7 cellular contexts compared by ENCODE assay signal in the genomic region with DNA sequence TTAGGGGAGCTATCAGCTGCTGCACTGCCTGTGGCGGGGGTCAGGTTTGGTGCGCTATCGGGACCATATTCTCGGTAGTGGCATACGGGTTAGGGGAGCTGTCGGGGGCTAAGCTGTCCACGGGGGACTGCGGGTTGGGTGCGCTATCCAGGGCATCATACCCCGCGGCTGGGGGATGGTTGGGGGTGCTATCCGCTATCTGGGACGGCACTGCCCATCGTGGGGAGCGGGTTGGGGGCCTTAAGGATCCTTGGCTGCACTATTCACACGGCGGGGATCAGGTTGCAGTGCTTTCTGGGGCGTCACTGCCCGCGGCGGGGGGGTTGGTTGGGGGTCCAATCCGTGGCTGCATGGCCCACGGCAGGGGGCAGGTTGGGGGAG. TPM values are rescaled to one million over a fixed set of nuclear protein-coding genes. Genes with fewer than 3 reads are reported as not detected.
DNase-seq lines count a peak whose midpoint lies in the region; ATAC-seq lines count a peak whose summit lies in the region.
"Not testable (repeated sequence)": the region's sequence is repeated elsewhere in the genome, so short reads cannot be mapped to it uniquely, and the experiment has no call there.

No MANE protein-coding gene starts in this region.

- H3K27ac Mint-ChIP-seq in T-helper 1 cell treated with Interleukin-12 subunit alpha and Interleukin-12 subunit beta and Interleukin-4 antibody, amounts not matched to agents 30 μg/mL and 1 μg/mL, for 36 hours; activated CD8-positive, alpha-beta memory T cell treated with anti-CD3 and anti-CD28 coated beads, Interleukin-2, amount 10 ng/mL, durations not matched to agents 7 days and 5 days; activated naive CD8-positive, alpha-beta T cell: not testable (repeated sequence)
- H3K27ac Mint-ChIP-seq in immature natural killer cell, result peak overlapping the region in 1 of 6 donors; percentile 80

- H3K9me3 ChIP-seq in skeletal muscle satellite cell (replicated peaks; ENCODE audit: low read length), result not testable (repeated sequence)

- H3K4me2 ChIP-seq in skeletal muscle satellite cell (ENCODE audit: low read length), result peak overlapping the region; percentile 77

- H3K36me3 Mint-ChIP-seq in T-helper 1 cell treated with Interleukin-12 subunit alpha and Interleukin-12 subunit beta and Interleukin-4 antibody, amounts not matched to agents 30 μg/mL and 1 μg/mL, for 36 hours (ENCODE audit: low read depth); activated CD8-positive, alpha-beta memory T cell treated with anti-CD3 and anti-CD28 coated beads, Interleukin-2, amount 10 ng/mL, durations not matched to agents 7 days and 5 days; activated naive CD8-positive, alpha-beta T cell; immature natural killer cell: not testable (repeated sequence)

- not testable (repeated sequence) for H3K36me3 ChIP-seq in skeletal muscle satellite cell (ENCODE audit: insufficient read depth, low read length)

- not testable (repeated sequence) for H3K4me1 ChIP-seq in skeletal muscle satellite cell (ENCODE audit: control insufficient read depth, insufficient read depth, low read length)

- peak overlapping the region; percentile 31 for H3K4me3 Mint-ChIP-seq in T-helper 1 cell treated with Interleukin-12 subunit alpha and Interleukin-12 subunit beta and Interleukin-4 antibody, amounts not matched to agents 30 μg/mL and 1 μg/mL, for 36 hours
- peak overlapping the region; percentile 86 for H3K4me3 Mint-ChIP-seq in activated CD8-positive, alpha-beta memory T cell treated with anti-CD3 and anti-CD28 coated beads, Interleukin-2, amount 10 ng/mL, durations not matched to agents 7 days and 5 days
- H3K4me3 Mint-ChIP-seq in activated naive CD8-positive, alpha-beta T cell, result peak overlapping the region; percentile 88
- H3K4me3 Mint-ChIP-seq in immature natural killer cell, result peak overlapping the region; percentile 83 to 94 (median 91)

- H3K9me3 Mint-ChIP-seq in T-helper 1 cell treated with Interleukin-12 subunit alpha and Interleukin-12 subunit beta and Interleukin-4 antibody, amounts not matched to agents 30 μg/mL and 1 μg/mL, for 36 hours; activated CD8-positive, alpha-beta memory T cell treated with anti-CD3 and anti-CD28 coated beads, Interleukin-2, amount 10 ng/mL, durations not matched to agents 7 days and 5 days (ENCODE audit: low read depth); activated naive CD8-positive, alpha-beta T cell (ENCODE audit: low read depth); immature natural killer cell: not testable (repeated sequence)

- CTCF ChIA-PET in activated CD8-positive, alpha-beta memory T cell treated with anti-CD3 and anti-CD28 coated beads, Interleukin-2, amount 10 ng/mL, durations not matched to agents 7 days and 5 days (lab: Charles Lee), result interaction anchor here (1.2 to 2.2 kb wide), 4 partner anchors 10 to 280 kb away, joined by 3 to 7 read pairs (median 4); no protein-coding TSS in a partner anchor

- H3K4me1 Mint-ChIP-seq in T-helper 1 cell treated with Interleukin-12 subunit alpha and Interleukin-12 subunit beta and Interleukin-4 antibody, amounts not matched to agents 30 μg/mL and 1 μg/mL, for 36 hours (ENCODE audit: low read depth); activated CD8-positive, alpha-beta memory T cell treated with anti-CD3 and anti-CD28 coated beads, Interleukin-2, amount 10 ng/mL, durations not matched to agents 7 days and 5 days; activated naive CD8-positive, alpha-beta T cell (ENCODE audit: low read depth): not testable (repeated sequence)
- H3K4me1 Mint-ChIP-seq in immature natural killer cell, result peaks cover 8 to 11% of the 10 kb centered on the region in 2 donors

- H3K4me3 ChIP-seq in Jurkat, Clone E6-1 (ENCODE audit: low read length), result peak overlapping the region; percentile 57
- H3K4me3 ChIP-seq in skeletal muscle satellite cell (ENCODE audit: low read length), result not testable (repeated sequence)

- not testable (repeated sequence) for ATAC-seq in activated CD8-positive, alpha-beta memory T cell treated with anti-CD3 and anti-CD28 coated beads, Interleukin-2, amount 10 ng/mL, durations not matched to agents 7 days and 5 days

- H3K9ac ChIP-seq in skeletal muscle satellite cell (ENCODE audit: low read depth, low read length), result not testable (repeated sequence)

- not testable (repeated sequence) for H3K27me3 Mint-ChIP-seq in T-helper 1 cell treated with Interleukin-12 subunit alpha and Interleukin-12 subunit beta and Interleukin-4 antibody, amounts not matched to agents 30 μg/mL and 1 μg/mL, for 36 hours (ENCODE audit: low read depth); activated CD8-positive, alpha-beta memory T cell treated with anti-CD3 and anti-CD28 coated beads, Interleukin-2, amount 10 ng/mL, durations not matched to agents 7 days and 5 days; activated naive CD8-positive, alpha-beta T cell; immature natural killer cell (ENCODE audit: low read depth in 3 of 3)

- H3K27me3 ChIP-seq in skeletal muscle satellite cell (ENCODE audit: control insufficient read depth, insufficient read depth, low read length), result not testable (repeated sequence)

- DNase-seq in D341Med (ENCODE audit: low spot score), result peak; percentile 41
- not testable (repeated sequence) for DNase-seq in Jurkat, Clone E6-1 (ENCODE audit: low read depth, low spot score); activated CD8-positive, alpha-beta memory T cell treated with anti-CD3 and anti-CD28 coated beads, Interleukin-2, amount 10 ng/mL, durations not matched to agents 7 days and 5 days; immature natural killer cell

RNA-seq across cellular contexts. Expression of gene ZNF519, which starts 46.1 kb away (rescaled TPM):
- polyA plus RNA-seq in Jurkat, Clone E6-1 (2012; ENCODE audit: insufficient read depth, insufficient read length), result 26.9 TPM
- total RNA-seq in activated CD8-positive, alpha-beta memory T cell treated with anti-CD3 and anti-CD28 coated beads, Interleukin-2, amount 10 ng/mL, durations not matched to agents 7 days and 5 days, result 10 to 100 TPM; 24.6 to 32.9 TPM
- 1 to 10 TPM; 1.8 to 7.4 (median 3.8) TPM for polyA plus RNA-seq in immature natural killer cell
- 5.8 and 5.9 TPM in 2 replicates for total RNA-seq in skeletal muscle satellite cell (2012; rRNA removed)

Comparison
In these comparisons a context has a peak if more than half of its experiments do, and no peak if none do; other contexts are left out.
1. H3K4me3 Mint-ChIP-seq: peak in every context shown above with its lines; median percentile 91 in immature natural killer cell; 88 in activated naive CD8-positive, alpha-beta T cell; 86 in activated CD8-positive, alpha-beta memory T cell treated with anti-CD3 and anti-CD28 coated beads, Interleukin-2, amount 10 ng/mL, durations not matched to agents 7 days and 5 days; 31 in T-helper 1 cell treated with Interleukin-12 subunit alpha and Interleukin-12 subunit beta and Interleukin-4 antibody, amounts not matched to agents 30 μg/mL and 1 μg/mL, for 36 hours.